ENCODE assay signal across 21 cellular contexts in genomic region chr1:210237514-210237913, GRCh38. TPM values are rescaled to one million over a fixed set of nuclear protein-coding genes. Genes with fewer than 3 reads are reported as not detected.
DNase-seq lines count a peak whose midpoint lies in the region; ATAC-seq and TF ChIP-seq lines count a peak whose summit lies in the region.
"Had no signal": no experiment of that assay in that cellular context is flagged by ENCODE, and none has a peak within 500 bp of the region (broad histone marks: within the 10 kb centered on the region; RNA-seq: fewer than 3 reads in every experiment).

No MANE protein-coding gene starts in this region.

- peaks cover 25 to 77% (median 26%) of the 10 kb centered on the region in 3 donors for H3K4me1 ChIP-seq in esophagus squamous epithelium
- no peaks in the 10 kb centered on the region for H3K4me1 ChIP-seq in naive thymus-derived CD4-positive, alpha-beta T cell (ENCODE audit: control insufficient read depth in 2 of 2, insufficient read depth in 2 of 2, low read length in 2 of 2)

- TF ChIP-seq CTCF in astrocyte of the cerebellum (IDR thresholded peaks at IDR 0.05; ENCODE audit: low read depth, low read length, missing control alignments) (no peak), esophagus squamous epithelium (IDR thresholded peaks at IDR 0.05) (no peak), neural crest cell (conservative IDR thresholded peaks at IDR 0.05) (no peak)

- H3K27ac ChIP-seq in esophagus squamous epithelium (peak overlapping the region in 3 of 4 donors; percentile 65 to 72 (median 72)), temporal lobe (ENCODE audit: low read depth, low read length) (peak overlapping the region; percentile 53)
- no peak overlapping the region for H3K27ac ChIP-seq in naive thymus-derived CD4-positive, alpha-beta T cell (ENCODE audit: low read depth, low read length)
- H3K27ac ChIP-seq: BLaER1 treated with 17β-estradiol and CSF1 and Interleukin-3, amounts not matched to agents 10 nM and 100 nM had no signal

- CTCF ChIA-PET in naive thymus-derived CD4-positive, alpha-beta T cell (lab: Charles Lee): no interaction called here

- no peaks in the 10 kb centered on the region for H3K9me3 ChIP-seq in esophagus squamous epithelium
- no peaks in the 10 kb centered on the region for H3K9me3 ChIP-seq in naive thymus-derived CD4-positive, alpha-beta T cell (ENCODE audit: control insufficient read depth in 2 of 3, low read length in 3 of 3)
- H3K9me3 ChIP-seq: BLaER1 treated with 17β-estradiol and CSF1 and Interleukin-3, amounts not matched to agents 10 nM and 100 nM had no signal

- H3K4me3 Mint-ChIP-seq in neural crest cell: peak overlapping the region; percentile 21
- H3K4me3 Mint-ChIP-seq in activated T-cell treated with anti-CD3 and anti-CD28 coated beads, Interleukin-2, amount 50 U/mL, for 24 hours: no peak overlapping the region
- H3K4me3 Mint-ChIP-seq in naive thymus-derived CD4-positive, alpha-beta T cell: no peak overlapping the region
- H3K4me3 Mint-ChIP-seq: natural killer cell treated with Interleukin-12 subunit alpha and Interleukin-12 subunit beta and Interleukin-15 and Interleukin-18, amount 100 ng/mL, for 72 hours; T-helper 2 cell treated with Interferon-gamma antibody and Interleukin-4, amounts not matched to agents 5 μg/mL and 100 μg/mL, for 36 hours had no signal

- no peak for DNase-seq in astrocyte of the cerebellum (ENCODE audit: low read depth)
- no peak for DNase-seq in esophagus squamous epithelium (lab: John Stamatoyannopoulos, UW)
- no peak for DNase-seq in neural crest cell (ENCODE audit: low read depth, low spot score)
- DNase-seq in activated T-cell treated with anti-CD3 and anti-CD28 coated beads, Interleukin-2, amount 50 U/mL, for 24 hours: no peak
- DNase-seq in naive thymus-derived CD4-positive, alpha-beta T cell: no peak
- DNase-seq: activated CD4-positive, alpha-beta T cell treated with anti-CD3 and anti-CD28 coated beads, Interleukin-2, amount 50 U/mL, for 1 hour; activated T-cell treated with anti-CD3 and anti-CD28 coated beads, Interleukin-2, amount 50 U/mL, for 48 hours; DMS153; effector CD8-positive, alpha-beta T cell; HCEC 1CT; KG1; NCI-H1417 treated with DMSO at 0.1 percent for 48 hours; NCI-H748 treated with DMSO at 0.1 percent for 48 hours; RPMI8226; stimulated activated CD4-positive, alpha-beta T cell treated with anti-CD3 and anti-CD28 coated beads, Interleukin-15, amount 100 ng/mL, for 24 hours had no signal

- H3K36me3 Mint-ChIP-seq in neural crest cell (ENCODE audit: low read depth): no peaks in the 10 kb centered on the region
- no peaks in the 10 kb centered on the region for H3K36me3 Mint-ChIP-seq in activated T-cell treated with anti-CD3 and anti-CD28 coated beads, Interleukin-2, amount 50 U/mL, for 24 hours (ENCODE audit: low read depth)
- H3K36me3 Mint-ChIP-seq in naive thymus-derived CD4-positive, alpha-beta T cell: peaks cover 0 to 5% (median 0%) of the 10 kb centered on the region in 5 donors
- H3K36me3 Mint-ChIP-seq: natural killer cell treated with Interleukin-12 subunit alpha and Interleukin-12 subunit beta and Interleukin-15 and Interleukin-18, amount 100 ng/mL, for 72 hours had no signal

- in situ Hi-C loops in astrocyte of the cerebellum (cut with HindIII; ENCODE audit: low sequenced_read_pairs): no loop called here

- H3K4me1 Mint-ChIP-seq in neural crest cell: peaks cover 27% of the 10 kb centered on the region
- peaks cover 8% of the 10 kb centered on the region for H3K4me1 Mint-ChIP-seq in activated T-cell treated with anti-CD3 and anti-CD28 coated beads, Interleukin-2, amount 50 U/mL, for 24 hours (ENCODE audit: low read depth)
- peaks cover 0 to 7% (median 6%) of the 10 kb centered on the region in 7 donors for H3K4me1 Mint-ChIP-seq in naive thymus-derived CD4-positive, alpha-beta T cell

- WGBS in esophagus squamous epithelium, 2 donors: 27 to 39% methylated on average over 5 of the region's 5 CpGs

- intact Hi-C loops in esophagus squamous epithelium (cut with DNase I): no loop called here
- intact Hi-C loops in naive thymus-derived CD4-positive, alpha-beta T cell (cut with micrococcal nuclease): no loop called here

- no peak overlapping the region for H3K27ac Mint-ChIP-seq in neural crest cell (ENCODE audit: unreplicated experiment)
- no peak overlapping the region for H3K27ac Mint-ChIP-seq in activated T-cell treated with anti-CD3 and anti-CD28 coated beads, Interleukin-2, amount 50 U/mL, for 24 hours
- no peak overlapping the region for H3K27ac Mint-ChIP-seq in naive thymus-derived CD4-positive, alpha-beta T cell
- H3K27ac Mint-ChIP-seq: natural killer cell treated with Interleukin-12 subunit alpha and Interleukin-12 subunit beta and Interleukin-15 and Interleukin-18, amount 100 ng/mL, for 72 hours; T-helper 2 cell treated with Interferon-gamma antibody and Interleukin-4, amounts not matched to agents 5 μg/mL and 100 μg/mL, for 36 hours had no signal

- H3K4me3 ChIP-seq in astrocyte of the cerebellum (ENCODE audit: low read depth, low read length) (peak overlapping the region; percentile 20), esophagus squamous epithelium (peak overlapping the region in 1 of 4 donors; percentile 12)
- no peak overlapping the region for H3K4me3 ChIP-seq in naive thymus-derived CD4-positive, alpha-beta T cell (ENCODE audit: low read length)
- H3K4me3 ChIP-seq: BLaER1 treated with 17β-estradiol and CSF1 and Interleukin-3, amounts not matched to agents 10 nM and 100 nM had no signal

- no peak for TF ChIP-seq POLR2A in esophagus squamous epithelium (IDR thresholded peaks at IDR 0.05)

- peaks cover 0 to 28% (median 0%) of the 10 kb centered on the region in 3 donors for H3K36me3 ChIP-seq in esophagus squamous epithelium
- no peaks in the 10 kb centered on the region for H3K36me3 ChIP-seq in naive thymus-derived CD4-positive, alpha-beta T cell (ENCODE audit: control insufficient read depth in 2 of 3, insufficient read depth in 3 of 3, low read length in 3 of 3)
- H3K36me3 ChIP-seq: BLaER1 treated with 17β-estradiol and CSF1 and Interleukin-3, amounts not matched to agents 10 nM and 100 nM had no signal

- peaks cover 47% of the 10 kb centered on the region for H3K27me3 Mint-ChIP-seq in neural crest cell (ENCODE audit: low read depth)
- peaks cover 79% of the 10 kb centered on the region for H3K27me3 Mint-ChIP-seq in activated T-cell treated with anti-CD3 and anti-CD28 coated beads, Interleukin-2, amount 50 U/mL, for 24 hours
- H3K27me3 Mint-ChIP-seq in naive thymus-derived CD4-positive, alpha-beta T cell: peaks cover 56 to 72% (median 67%) of the 10 kb centered on the region in 5 donors

- ATAC-seq in naive thymus-derived CD4-positive, alpha-beta T cell: no peak
- ATAC-seq in HG03175 (IDR thresholded peaks at IDR 0.05; ENCODE audit: unreplicated experiment) (no peak), HG02840 (IDR thresholded peaks at IDR 0.05; ENCODE audit: low FRiP score, unreplicated experiment) (no peak)

- H3K27me3 ChIP-seq in esophagus squamous epithelium: peaks cover 0 to 25% (median 0%) of the 10 kb centered on the region in 4 donors
- peaks cover 6 to 11% of the 10 kb centered on the region in 2 donors for H3K27me3 ChIP-seq in naive thymus-derived CD4-positive, alpha-beta T cell (ENCODE audit: control insufficient read depth in 2 of 2, insufficient read depth in 2 of 2, low read length in 2 of 2)

- POLR2A ChIA-PET in naive thymus-derived CD4-positive, alpha-beta T cell (lab: Charles Lee): no interaction called here

- no peaks in the 10 kb centered on the region for H3K9me3 Mint-ChIP-seq in neural crest cell
- no peaks in the 10 kb centered on the region for H3K9me3 Mint-ChIP-seq in activated T-cell treated with anti-CD3 and anti-CD28 coated beads, Interleukin-2, amount 50 U/mL, for 24 hours
- peaks cover 0 to 3% (median 0%) of the 10 kb centered on the region in 11 donors for H3K9me3 Mint-ChIP-seq in naive thymus-derived CD4-positive, alpha-beta T cell
- H3K9me3 Mint-ChIP-seq: natural killer cell treated with Interleukin-12 subunit alpha and Interleukin-12 subunit beta and Interleukin-15 and Interleukin-18, amount 100 ng/mL, for 72 hours; T-helper 2 cell treated with Interferon-gamma antibody and Interleukin-4, amounts not matched to agents 5 μg/mL and 100 μg/mL, for 36 hours had no signal

RNA-seq across cellular contexts. Expression of gene SERTAD4, which starts 4.9 kb away (rescaled TPM):
- total RNA-seq in esophagus squamous epithelium: 10 to 100 TPM in 2 of 4 donors, 1 to 10 TPM in 2; 6.9 to 16.8 (median 11.5) TPM
- 1.5 and 1.6 TPM in 2 replicates for total RNA-seq in neural crest cell
- 6.1 TPM for total RNA-seq in temporal lobe
- not detected for total RNA-seq in naive thymus-derived CD4-positive, alpha-beta T cell
- not detected for polyA plus RNA-seq in naive thymus-derived CD4-positive, alpha-beta T cell
- total RNA-seq: natural killer cell treated with Interleukin-12 subunit alpha and Interleukin-12 subunit beta and Interleukin-15 and Interleukin-18, amount 100 ng/mL, for 72 hours had no signal
